In genomic region chr17:80348551-80349436, GRCh38 we compare ENCODE assay signal across 1 cellular context.
TF ChIP-seq lines count a peak whose summit lies in the region.

No MANE protein-coding gene starts in this region.

TF ChIP-seq in IMR-90, 13 proteins besides CTCF, POLR2A, EP300 and RAD21:
- TF ChIP-seq ELK1 (IDR thresholded peaks at IDR 0.05; ENCODE audit: borderline replicate concordance, low read depth, low read length) (no peak), MAFK (IDR thresholded peaks at IDR 0.05; ENCODE audit: low read depth, low read length) (0 out of 2 replicates have a peak, but pooled peaks have one; percentile 19)
